In the genomic region with DNA sequence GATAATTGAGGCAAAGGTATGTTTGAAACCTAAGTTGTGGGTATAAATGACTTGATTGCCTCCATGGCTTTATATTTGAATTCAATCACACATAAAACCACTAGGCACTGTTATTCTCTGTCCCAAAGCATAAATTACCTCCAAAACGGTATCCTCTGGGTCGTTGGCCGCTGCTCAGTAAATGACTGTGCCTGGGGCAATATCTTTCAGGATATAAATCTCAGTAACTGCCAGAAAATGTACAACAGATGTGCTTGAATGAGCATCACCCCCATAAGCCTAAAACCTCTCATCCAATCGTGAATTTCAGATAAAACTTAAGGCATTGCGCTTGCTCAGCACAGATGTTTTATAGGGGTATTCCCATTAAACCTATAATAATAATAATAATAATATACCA, we compare ENCODE assay signal across 26 cellular contexts. TPM values are rescaled to one million over a fixed set of nuclear protein-coding genes. Genes with fewer than 3 reads are reported as not detected.
"Had no signal": no experiment of that assay in that cellular context is flagged by ENCODE, and none has a peak within 500 bp of the region (broad histone marks: within the 10 kb centered on the region; RNA-seq: fewer than 3 reads in every experiment).

No MANE protein-coding gene starts in this region.

- H3K27ac ChIP-seq: Peyer's patch, RWPE1 had no signal

- ATAC-seq: activated CD8-positive, alpha-beta T cell treated with anti-CD3 and anti-CD28 coated beads, Interleukin-2, amount 10 ng/mL, durations not matched to agents 7 days and 5 days; activated naive CD8-positive, alpha-beta T cell treated with anti-CD3 and anti-CD28 coated beads, Interleukin-2, amount 50 U/mL, for 24 hours; PC-3; Right ventricle myocardium inferior had no signal

- DNase-seq: activated CD4-positive, alpha-beta T cell treated with anti-CD3 and anti-CD28 coated beads, Interleukin-2, amount 10 ng/mL, durations not matched to agents 24 days and 14 days; activated CD4-positive, alpha-beta T cell treated with anti-CD3 and anti-CD28 coated beads, Interleukin-2, amount 50 U/mL, for 4 hours; activated CD8-positive, alpha-beta T cell treated with anti-CD3 and anti-CD28 coated beads, Interleukin-2, amount 10 ng/mL, durations not matched to agents 7 days and 5 days; activated naive CD4-positive, alpha-beta T cell treated with anti-CD3 and anti-CD28 coated beads, Interleukin-2, amount 10 ng/mL, durations not matched to agents 7 days and 5 days; activated naive CD8-positive, alpha-beta T cell treated with anti-CD3 and anti-CD28 coated beads, Interleukin-2, amount 50 U/mL, for 24 hours; activated T-cell treated with anti-CD3 and anti-CD28 coated beads, Interleukin-2, amount 50 U/mL, for 24 hours; anterior cingulate cortex; caudate nucleus; cerebellar nuclear complex; NCI-H1105; NCI-H1417 treated with DMSO at 0.1 percent for 48 hours; NCI-H187 treated with DMSO at 0.1 percent for 48 hours; NCI-H2081; NCI-H2171 treated with DMSO at 0.1 percent for 48 hours; NCI-H2227 treated with DMSO at 0.1 percent for 48 hours; NCI-H446; NCI-H510A treated with DMSO at 0.1 percent for 48 hours; NCI-H526 treated with DMSO at 0.1 percent for 48 hours; PC-3; Peyer's patch; SIG-M5 had no signal

- H3K9me3 ChIP-seq: Peyer's patch had no signal

- H3K4me1 ChIP-seq: Peyer's patch had no signal

- H3K4me3 ChIP-seq: Peyer's patch had no signal

- H3K27me3 ChIP-seq: Peyer's patch had no signal

- H3K36me3 ChIP-seq: Peyer's patch had no signal

RNA-seq across cellular contexts. Expression of gene C3orf49, which starts 19.0 kb away (rescaled TPM):
- total RNA-seq: activated CD4-positive, alpha-beta T cell treated with anti-CD3 and anti-CD28 coated beads, Interleukin-2, amount 10 ng/mL, durations not matched to agents 24 days and 14 days; activated CD8-positive, alpha-beta T cell treated with anti-CD3 and anti-CD28 coated beads, Interleukin-2, amount 10 ng/mL, durations not matched to agents 7 days and 5 days; bronchial epithelial cell; MCF 10A; PC-3; Peyer's patch; Right ventricle myocardium inferior; SK-MEL-5 had no signal
